ENCODE assay signal across 15 cellular contexts in the genomic region with DNA sequence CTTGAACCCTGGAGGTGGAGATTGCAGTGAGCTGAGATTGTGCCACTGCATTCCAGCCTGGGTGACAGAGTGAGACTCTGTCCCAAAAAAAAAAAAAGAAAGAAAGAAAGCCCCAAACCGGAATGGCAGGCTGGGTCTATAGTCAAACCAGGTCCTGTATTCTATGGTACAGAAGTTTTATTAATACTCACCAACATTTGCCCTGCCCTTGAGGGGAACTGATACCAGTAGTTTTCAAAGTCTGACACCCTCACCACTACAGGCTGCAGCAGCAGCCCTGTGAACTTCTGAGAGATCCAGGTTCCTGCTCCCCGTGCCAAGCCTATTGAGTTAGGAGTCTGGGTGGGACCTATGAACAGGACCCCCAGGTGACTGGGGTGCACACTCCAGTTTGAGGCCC.
DNase-seq lines count a peak whose midpoint lies in the region; ATAC-seq and TF ChIP-seq lines count a peak whose summit lies in the region.
"Had no signal": no experiment of that assay in that cellular context is flagged by ENCODE, and none has a peak within 500 bp of the region (broad histone marks: within the 10 kb centered on the region; RNA-seq: fewer than 3 reads in every experiment).

No MANE protein-coding gene starts in this region.

- no peaks in the 10 kb centered on the region for H3K27me3 Mint-ChIP-seq in CD4-positive, alpha-beta memory T cell
- H3K27me3 Mint-ChIP-seq: stimulated activated naive CD8-positive, alpha-beta T cell treated with anti-CD3 and anti-CD28 coated beads, Interleukin-15, amount 100 ng/mL, for 72 hours had no signal

- TF ChIP-seq CTCF in epithelial cell of esophagus (IDR thresholded peaks at IDR 0.05; ENCODE audit: insufficient read depth, low read depth, low read length, missing control alignments): no peak

- intact Hi-C loops in CD4-positive, alpha-beta memory T cell (cut with micrococcal nuclease): no loop called here

- CTCF ChIA-PET in CD4-positive, alpha-beta memory T cell (lab: Charles Lee; ENCODE audit: partially characterized antibody): no interaction called here

- H3K27me3 ChIP-seq in CD4-positive, alpha-beta memory T cell (ENCODE audit: insufficient read depth, low read length): no peaks in the 10 kb centered on the region
- H3K27me3 ChIP-seq: right lobe of liver had no signal

- H3K4me1 ChIP-seq in CD4-positive, alpha-beta memory T cell (ENCODE audit: insufficient read depth, low read length): peaks cover 11% of the 10 kb centered on the region
- H3K4me1 ChIP-seq: right lobe of liver had no signal

- no peaks in the 10 kb centered on the region for H3K9me3 ChIP-seq in CD4-positive, alpha-beta memory T cell (ENCODE audit: control insufficient read depth in 1 of 2, low read length in 2 of 2)
- H3K9me3 ChIP-seq: right lobe of liver had no signal

- peaks cover 2 to 4% of the 10 kb centered on the region in 2 donors for H3K36me3 Mint-ChIP-seq in CD4-positive, alpha-beta memory T cell

- POLR2A ChIA-PET in CD4-positive, alpha-beta memory T cell (lab: Charles Lee; ENCODE audit: partially characterized antibody): no interaction called here

- peaks cover 0 to 12% (median 5%) of the 10 kb centered on the region in 8 donors for H3K9me3 Mint-ChIP-seq in CD4-positive, alpha-beta memory T cell

- H3K27ac ChIP-seq in CD4-positive, alpha-beta memory T cell (ENCODE audit: low read depth, low read length): no peak overlapping the region
- H3K27ac ChIP-seq: right lobe of liver had no signal

- H3K4me3 Mint-ChIP-seq in CD4-positive, alpha-beta memory T cell: no peak overlapping the region
- H3K4me3 Mint-ChIP-seq: H9; nephron progenitor cell; stimulated activated naive CD8-positive, alpha-beta T cell treated with anti-CD3 and anti-CD28 coated beads, Interleukin-15, amount 100 ng/mL, for 72 hours; T-helper 1 cell treated with Interleukin-12 subunit alpha and Interleukin-12 subunit beta and Interleukin-4 antibody, amounts not matched to agents 30 μg/mL and 1 μg/mL, for 36 hours had no signal

- peak; percentile 52 for DNase-seq in epithelial cell of esophagus (ENCODE audit: low read depth)
- no peak for DNase-seq in SIG-M5 (lab: John Stamatoyannopoulos, UW)
- no peak for DNase-seq in NCI-H226
- no peak for DNase-seq in CD4-positive, alpha-beta memory T cell
- DNase-seq: H9; MM.1S; nephron progenitor cell; right lobe of liver; stimulated activated naive CD8-positive, alpha-beta T cell treated with anti-CD3 and anti-CD28 coated beads, Interleukin-15, amount 100 ng/mL, for 72 hours had no signal

- H3K36me3 ChIP-seq in CD4-positive, alpha-beta memory T cell (ENCODE audit: insufficient read depth, low read length): no peaks in the 10 kb centered on the region
- H3K36me3 ChIP-seq: right lobe of liver had no signal

- H3K27ac Mint-ChIP-seq in CD4-positive, alpha-beta memory T cell: no peak overlapping the region
- H3K27ac Mint-ChIP-seq: H9; nephron progenitor cell; stimulated activated naive CD8-positive, alpha-beta T cell treated with anti-CD3 and anti-CD28 coated beads, Interleukin-15, amount 100 ng/mL, for 72 hours; T-helper 1 cell treated with Interleukin-12 subunit alpha and Interleukin-12 subunit beta and Interleukin-4 antibody, amounts not matched to agents 30 μg/mL and 1 μg/mL, for 36 hours had no signal

- peaks cover 9 to 25% (median 16%) of the 10 kb centered on the region in 4 donors for H3K4me1 Mint-ChIP-seq in CD4-positive, alpha-beta memory T cell

- peak; percentile 82 for ATAC-seq in GM18511 (IDR thresholded peaks at IDR 0.05; ENCODE audit: unreplicated experiment)
- peak; percentile 72 for ATAC-seq in GM21390 (IDR thresholded peaks at IDR 0.05; ENCODE audit: unreplicated experiment)
- peak; percentile 58 for ATAC-seq in HG03064 (IDR thresholded peaks at IDR 0.05; ENCODE audit: low read depth, unreplicated experiment)
- ATAC-seq in HG03039 (IDR thresholded peaks at IDR 0.05; ENCODE audit: unreplicated experiment): no peak
- ATAC-seq: left lobe of liver had no signal

- no peak overlapping the region for H3K4me3 ChIP-seq in epithelial cell of esophagus (ENCODE audit: low read length)
- no peak overlapping the region for H3K4me3 ChIP-seq in CD4-positive, alpha-beta memory T cell (ENCODE audit: low read length in 2 of 2)
- H3K4me3 ChIP-seq: right lobe of liver had no signal
